In the genomic region with DNA sequence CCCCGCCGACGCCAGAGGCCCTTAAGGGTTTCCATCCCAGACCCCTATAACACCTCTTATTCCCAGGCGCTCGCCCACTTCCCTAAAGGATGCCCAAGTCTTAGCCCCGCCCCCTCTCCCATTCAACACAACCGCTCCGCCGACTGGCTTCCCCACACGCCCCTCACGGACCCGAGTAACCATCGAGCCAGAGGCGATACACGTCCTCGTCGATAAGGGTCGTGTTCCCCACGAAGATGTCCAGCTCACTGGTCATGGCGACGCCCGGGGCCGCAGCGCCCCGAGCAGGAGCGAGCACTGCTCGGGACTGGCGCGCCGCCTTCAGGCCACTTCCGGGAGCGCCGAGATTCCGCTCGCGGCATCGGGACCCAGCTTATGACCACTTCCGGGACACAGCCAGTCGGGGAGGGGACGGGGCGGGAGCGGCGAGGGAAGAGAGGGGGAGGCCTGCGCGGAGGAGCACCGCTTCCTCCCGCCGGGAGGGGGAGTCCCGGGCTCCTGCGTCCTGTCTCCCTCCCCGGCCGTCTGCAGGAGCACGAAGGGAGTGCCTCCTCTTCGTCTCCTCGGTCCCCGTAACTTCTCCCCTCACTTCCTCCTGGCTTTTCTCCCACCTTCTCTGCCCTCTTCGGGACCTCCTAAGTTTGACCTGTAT, we compare ENCODE assay signal across 8 cellular contexts. TPM values are rescaled to one million over a fixed set of nuclear protein-coding genes. Genes with fewer than 3 reads are reported as not detected.
DNase-seq lines count a peak whose midpoint lies in the region; ATAC-seq and FAIRE-seq lines count a peak whose summit lies in the region.

A gene (minus strand): TSS at position 309 of the 652 bp plus-strand sequence. CDS start 53 bp downstream, at position 256.

- H3K4me3 ChIP-seq in effector memory CD4-positive, alpha-beta T cell (ENCODE audit: insufficient read depth, low read depth, low read length, poor library complexity, severe bottlenecking) = peak within 1 kb of the TSS; percentile 79

- peaks cover 11% of the 10 kb centered on the region for H3K36me3 Mint-ChIP-seq in memory B cell

- peak; percentile 98 for FAIRE-seq in HTR-8/SVneo (lab: Jason Lieb, UNC)

- no peaks in the 10 kb centered on the region for H3K27me3 ChIP-seq in effector memory CD4-positive, alpha-beta T cell (replicated peaks; ENCODE audit: control insufficient read depth, insufficient read depth, low read length, poor library complexity, severe bottlenecking)

- no peaks in the 10 kb centered on the region for H3K27me3 Mint-ChIP-seq in memory B cell

- DNase-seq in CD1c-positive myeloid dendritic cell (ENCODE audit: extremely low spot score) = peak; percentile 98
- peak; percentile 99 for DNase-seq in HTR-8/SVneo (ENCODE audit: insufficient read length, low spot score)
- peak; percentile 93 to 96 for DNase-seq in NOMO-1 (lab: John Stamatoyannopoulos, UW; ENCODE audit: unreplicated experiment in 2 of 2)
- DNase-seq in effector memory CD4-positive, alpha-beta T cell = peak; percentile 92 to 95 (median 93)
- DNase-seq in memory B cell (ENCODE audit: low spot score in 2 of 2) = peak; percentile 87 to 92
- peak; percentile 92 for DNase-seq in stimulated activated CD8-positive, alpha-beta memory T cell treated with anti-CD3 and anti-CD28 coated beads, Interleukin-12 subunit alpha, Interleukin-12 subunit beta, amount 100 ng/mL, for 1 hour (ENCODE audit: low read depth)

- no peaks in the 10 kb centered on the region for H3K9me3 ChIP-seq in effector memory CD4-positive, alpha-beta T cell (ENCODE audit: control insufficient read depth, low read length)

- peak within 1 kb of the TSS; percentile 88 for H3K4me3 Mint-ChIP-seq in memory B cell

- peaks cover 38% of the 10 kb centered on the region for H3K4me1 ChIP-seq in effector memory CD4-positive, alpha-beta T cell (ENCODE audit: control insufficient read depth, insufficient read depth, low read length, poor library complexity, severe bottlenecking)

- H3K27ac Mint-ChIP-seq in memory B cell = peak within 1 kb of the TSS; percentile 87

- peaks cover 51% of the 10 kb centered on the region for H3K4me1 Mint-ChIP-seq in memory B cell

- CTCF ChIA-PET in activated CD8-positive, alpha-beta memory T cell treated with anti-CD3 and anti-CD28 coated beads for 36 hours (lab: Charles Lee) = interaction anchor here (0.6 to 12.8 kb wide), 33 partner anchors 11 to 1601 kb away, joined by 3 to 163 read pairs (median 3); a partner anchor contains a TSS

- H3K27ac ChIP-seq in effector memory CD4-positive, alpha-beta T cell (ENCODE audit: insufficient read depth, low read length, poor library complexity, severe bottlenecking) = peak within 1 kb of the TSS; percentile 90

- peaks cover 16% of the 10 kb centered on the region for H3K36me3 ChIP-seq in effector memory CD4-positive, alpha-beta T cell (ENCODE audit: control insufficient read depth, insufficient read depth, low read length)

- ATAC-seq in GM19455 (IDR thresholded peaks at IDR 0.05; ENCODE audit: unreplicated experiment) (peak; percentile 47), memory B cell (ENCODE audit: low read depth) (peak; percentile 52)

- POLR2A ChIA-PET in activated CD8-positive, alpha-beta memory T cell treated with anti-CD3 and anti-CD28 coated beads for 36 hours (lab: Charles Lee) = interaction anchor here (0.6 to 4.7 kb wide), 11 partner anchors 9 to 317 kb away, joined by 3 to 67 read pairs (median 4); a partner anchor contains a TSS

- no peaks in the 10 kb centered on the region for H3K9me3 Mint-ChIP-seq in memory B cell

RNA-seq across cellular contexts. Expression of the gene that starts here (rescaled TPM):
- 100 to 1,000 TPM; 119 to 132 TPM for total RNA-seq in activated CD8-positive, alpha-beta memory T cell treated with anti-CD3 and anti-CD28 coated beads for 36 hours

Comparison
In these comparisons a context has a peak if more than half of its experiments do, and no peak if none do; other contexts are left out.
1. Peak in every context shown above with its lines: DNase-seq, ATAC-seq, H3K4me3 ChIP-seq and H3K27ac ChIP-seq.